32 cellular contexts compared by ENCODE assay signal in the genomic region with DNA sequence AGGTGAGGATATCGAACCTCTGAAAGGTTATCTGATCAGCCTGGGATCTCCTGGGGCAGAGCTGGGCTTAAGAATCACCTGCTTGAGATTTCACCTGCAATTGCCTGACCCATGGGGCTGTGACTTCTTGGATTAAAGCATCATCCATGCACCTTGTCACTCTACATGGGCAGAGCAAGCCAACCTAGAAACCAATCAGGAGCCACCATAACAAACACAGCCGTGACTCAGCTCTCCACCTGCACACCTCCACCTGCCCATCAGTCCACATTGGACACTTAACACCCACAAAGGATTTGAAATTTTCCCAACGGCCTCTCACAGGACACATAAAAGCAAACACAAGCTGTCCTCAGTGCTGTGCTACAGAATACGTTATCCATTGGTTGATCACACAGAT. TPM values are rescaled to one million over a fixed set of nuclear protein-coding genes. Genes with fewer than 3 reads are reported as not detected.
DNase-seq lines count a peak whose midpoint lies in the region; ATAC-seq and TF ChIP-seq lines count a peak whose summit lies in the region.
"Had no signal": no experiment of that assay in that cellular context is flagged by ENCODE, and none has a peak within 500 bp of the region (broad histone marks: within the 10 kb centered on the region; RNA-seq: fewer than 3 reads in every experiment).

No MANE protein-coding gene starts in this region.

- DNase-seq in activated naive CD8-positive, alpha-beta T cell treated with anti-CD3 and anti-CD28 coated beads, Interleukin-2, amount 10 ng/mL, durations not matched to agents 7 days and 5 days: no peak
- DNase-seq in activated naive CD8-positive, alpha-beta T cell treated with anti-CD3 and anti-CD28 coated beads, Interleukin-2, amount 50 U/mL, for 24 hours: no peak
- DNase-seq in NCI-H2107 (lab: John Stamatoyannopoulos, UW): peak; percentile 67
- no peak for DNase-seq in colonic mucosa
- DNase-seq in Kasumi-1 (lab: John Stamatoyannopoulos, UW): no peak
- DNase-seq in dedifferentiated amniotic fluid mesenchymal stem cell (ENCODE audit: extremely low spot score): no peak
- DNase-seq: ACHN; activated CD4-positive, CD25-positive, alpha-beta regulatory T cell treated with anti-CD3 and anti-CD28 coated beads, Interleukin-2, amount 50 U/mL, for 72 hours; activated CD8-positive, alpha-beta T cell treated with anti-CD3 and anti-CD28 coated beads, Interleukin-2, amount 10 ng/mL, durations not matched to agents 7 days and 5 days; activated gamma-delta T cell; activated T-cell treated with anti-CD3 and anti-CD28 coated beads for 4 hours; amniotic stem cell; effector memory CD4-positive, alpha-beta T cell; erythroblast; foreskin fibroblast; hippocampal formation; immature natural killer cell; KBM-7; left ventricle myocardium superior; MM.1S; NCI-H1694; NCI-H446; pancreas; right cardiac atrium; SJCRH30; stimulated activated CD4-positive, alpha-beta T cell treated with anti-CD3 and anti-CD28 coated beads, Interleukin-15, amount 100 ng/mL, for 24 hours; stimulated activated naive CD8-positive, alpha-beta T cell treated with anti-CD3 and anti-CD28 coated beads, Interleukin-15, Interleukin-2, amounts not matched to agents 100 U/mL and 50 U/mL, for 24 hours had no signal

- no peaks in the 10 kb centered on the region for H3K27me3 ChIP-seq in colonic mucosa
- H3K27me3 ChIP-seq: pancreas, SJCRH30, vagina had no signal

- no peak for TF ChIP-seq CTCF in colonic mucosa (IDR thresholded peaks at IDR 0.05)

- H3K27me3 Mint-ChIP-seq in activated naive CD8-positive, alpha-beta T cell treated with anti-CD3 and anti-CD28 coated beads, Interleukin-2, amount 10 ng/mL, durations not matched to agents 7 days and 5 days: no peaks in the 10 kb centered on the region
- peaks cover 2% of the 10 kb centered on the region for H3K27me3 Mint-ChIP-seq in activated naive CD8-positive, alpha-beta T cell treated with anti-CD3 and anti-CD28 coated beads, Interleukin-2, amount 50 U/mL, for 24 hours

- peak overlapping the region; percentile 30 for H3K27ac Mint-ChIP-seq in activated naive CD8-positive, alpha-beta T cell treated with anti-CD3 and anti-CD28 coated beads, Interleukin-2, amount 10 ng/mL, durations not matched to agents 7 days and 5 days
- no peak overlapping the region for H3K27ac Mint-ChIP-seq in activated naive CD8-positive, alpha-beta T cell treated with anti-CD3 and anti-CD28 coated beads, Interleukin-2, amount 50 U/mL, for 24 hours
- H3K27ac Mint-ChIP-seq: activated CD8-positive, alpha-beta T cell treated with anti-CD3 and anti-CD28 coated beads, Interleukin-2, amount 10 ng/mL, durations not matched to agents 7 days and 5 days had no signal

- peaks cover 30% of the 10 kb centered on the region for H3K4me1 Mint-ChIP-seq in activated naive CD8-positive, alpha-beta T cell treated with anti-CD3 and anti-CD28 coated beads, Interleukin-2, amount 10 ng/mL, durations not matched to agents 7 days and 5 days
- H3K4me1 Mint-ChIP-seq in activated naive CD8-positive, alpha-beta T cell treated with anti-CD3 and anti-CD28 coated beads, Interleukin-2, amount 50 U/mL, for 24 hours: peaks cover 63% of the 10 kb centered on the region

- no peaks in the 10 kb centered on the region for H3K4me1 ChIP-seq in colonic mucosa

- no peak for ATAC-seq in activated naive CD8-positive, alpha-beta T cell treated with anti-CD3 and anti-CD28 coated beads, Interleukin-2, amount 10 ng/mL, durations not matched to agents 7 days and 5 days (ENCODE audit: low read depth)
- ATAC-seq in activated naive CD8-positive, alpha-beta T cell treated with anti-CD3 and anti-CD28 coated beads, Interleukin-2, amount 50 U/mL, for 24 hours: no peak
- ATAC-seq in HG02610 (IDR thresholded peaks at IDR 0.05; ENCODE audit: unreplicated experiment) (no peak), HG02973 (IDR thresholded peaks at IDR 0.05; ENCODE audit: unreplicated experiment) (no peak)
- ATAC-seq: activated CD8-positive, alpha-beta T cell treated with anti-CD3 and anti-CD28 coated beads, Interleukin-2, amount 10 ng/mL, durations not matched to agents 7 days and 5 days; HCT116; left ventricle myocardium superior; pancreas; right cardiac atrium; stimulated activated naive CD8-positive, alpha-beta T cell treated with anti-CD3 and anti-CD28 coated beads, Interleukin-15, Interleukin-2, amounts not matched to agents 100 U/mL and 50 U/mL, for 24 hours had no signal

- intact Hi-C loops in colonic mucosa (cut with DNase I): no loop called here

- no peak overlapping the region for H3K4me3 ChIP-seq in colonic mucosa
- H3K4me3 ChIP-seq: pancreas, SJCRH30, thoracic aorta, vagina had no signal

- H3K36me3 Mint-ChIP-seq in activated naive CD8-positive, alpha-beta T cell treated with anti-CD3 and anti-CD28 coated beads, Interleukin-2, amount 10 ng/mL, durations not matched to agents 7 days and 5 days: peaks cover 4% of the 10 kb centered on the region
- H3K36me3 Mint-ChIP-seq in activated naive CD8-positive, alpha-beta T cell treated with anti-CD3 and anti-CD28 coated beads, Interleukin-2, amount 50 U/mL, for 24 hours (ENCODE audit: low read depth): peaks cover 2% of the 10 kb centered on the region
- H3K36me3 Mint-ChIP-seq: immature natural killer cell had no signal

- no peaks in the 10 kb centered on the region for H3K36me3 ChIP-seq in colonic mucosa
- H3K36me3 ChIP-seq: pancreas, SJCRH30, thoracic aorta, vagina had no signal

- H3K9me3 Mint-ChIP-seq in activated naive CD8-positive, alpha-beta T cell treated with anti-CD3 and anti-CD28 coated beads, Interleukin-2, amount 10 ng/mL, durations not matched to agents 7 days and 5 days: peaks cover 2% of the 10 kb centered on the region
- H3K9me3 Mint-ChIP-seq in activated naive CD8-positive, alpha-beta T cell treated with anti-CD3 and anti-CD28 coated beads, Interleukin-2, amount 50 U/mL, for 24 hours: peaks cover 7% of the 10 kb centered on the region
- H3K9me3 Mint-ChIP-seq: immature natural killer cell had no signal

- H3K9me3 ChIP-seq in colonic mucosa: no peaks in the 10 kb centered on the region
- H3K9me3 ChIP-seq: pancreas, thoracic aorta, vagina had no signal

- no peak overlapping the region for H3K4me3 Mint-ChIP-seq in activated naive CD8-positive, alpha-beta T cell treated with anti-CD3 and anti-CD28 coated beads, Interleukin-2, amount 10 ng/mL, durations not matched to agents 7 days and 5 days
- no peak overlapping the region for H3K4me3 Mint-ChIP-seq in activated naive CD8-positive, alpha-beta T cell treated with anti-CD3 and anti-CD28 coated beads, Interleukin-2, amount 50 U/mL, for 24 hours
- H3K4me3 Mint-ChIP-seq: activated CD8-positive, alpha-beta T cell treated with anti-CD3 and anti-CD28 coated beads, Interleukin-2, amount 10 ng/mL, durations not matched to agents 7 days and 5 days; immature natural killer cell had no signal

- peak overlapping the region; percentile 0 for H3K27ac ChIP-seq in colonic mucosa
- H3K27ac ChIP-seq: pancreas, SJCRH30, thoracic aorta, vagina had no signal

- peak overlapping the region in 1 of 2 donors; percentile 21 for H3K9ac ChIP-seq in colonic mucosa (ENCODE audit: low read depth in 2 of 2, low read length in 2 of 2)

- POLR2A ChIA-PET in activated naive CD8-positive, alpha-beta T cell treated with anti-CD3 and anti-CD28 coated beads, Interleukin-2, amount 10 ng/mL, durations not matched to agents 7 days and 5 days (lab: Charles Lee): interaction anchor here (1.6 kb wide), 1 partner anchor 34 kb away, joined by 4 read pairs; no protein-coding TSS in a partner anchor

RNA-seq across cellular contexts. Expression of a gene that starts 35.1 kb away (rescaled TPM):
- total RNA-seq in activated naive CD8-positive, alpha-beta T cell treated with anti-CD3 and anti-CD28 coated beads, Interleukin-2, amount 10 ng/mL, durations not matched to agents 7 days and 5 days: 10 to 100 TPM; 14.8 to 15.5 TPM
- 100 to 1,000 TPM; 110 to 185 TPM for total RNA-seq in colonic mucosa

Comparison
In these comparisons a context has a peak if more than half of its experiments do, and no peak if none do; other contexts are left out.
1. RNA of a gene that starts 35.1 kb away (total RNA-seq): 110 to 185 TPM in colonic mucosa; 14.8 to 15.5 TPM in activated naive CD8-positive, alpha-beta T cell treated with anti-CD3 and anti-CD28 coated beads, Interleukin-2, amount 10 ng/mL, durations not matched to agents 7 days and 5 days; every median in the first group is over 4 times any median in the second.